33 cellular contexts compared by ENCODE assay signal in the genomic region with DNA sequence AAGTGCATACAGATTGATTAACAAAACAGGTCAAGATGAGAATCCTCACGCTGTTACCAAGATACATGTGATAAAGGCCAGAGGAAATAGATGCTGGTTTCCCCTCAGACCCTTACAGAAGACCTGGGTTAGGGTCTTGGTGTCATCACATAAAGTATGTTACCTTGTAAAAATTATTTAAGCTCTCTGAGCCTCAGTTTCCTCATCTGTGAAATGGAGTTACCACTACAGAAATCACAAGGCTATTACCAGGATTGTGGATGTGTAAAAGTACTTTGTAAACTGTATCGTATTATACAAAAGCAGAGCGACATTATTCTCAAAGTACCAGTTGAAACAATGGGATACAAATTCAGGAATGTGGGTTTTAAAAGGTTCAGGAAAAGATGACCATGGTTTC.
"Had no signal": no experiment of that assay in that cellular context is flagged by ENCODE, and none has a peak within 500 bp of the region (broad histone marks: within the 10 kb centered on the region; RNA-seq: fewer than 3 reads in every experiment).

No MANE protein-coding gene starts in this region.

- H3K4me1 Mint-ChIP-seq: activated B cell treated with CpG ODN at 0.5 μM for 24 hours; activated naive CD4-positive, alpha-beta T cell treated with anti-CD3 and anti-CD28 coated beads, Interleukin-2, amount 10 ng/mL, durations not matched to agents 7 days and 5 days; activated T-helper 17 cell treated with anti-CD3 and anti-CD28 coated beads, Interleukin-2, amount 50 U/mL, for 72 hours had no signal

- H3K4me3 ChIP-seq: ascending aorta, esophagus muscularis mucosa, gastrocnemius medialis, heart left ventricle had no signal

- H3K9me3 ChIP-seq: ascending aorta, esophagus muscularis mucosa, gastrocnemius medialis, heart left ventricle had no signal

- H3K36me3 ChIP-seq: ascending aorta, brain microvascular endothelial cell had no signal

- H3K27me3 ChIP-seq: ascending aorta, brain microvascular endothelial cell, esophagus muscularis mucosa, foreskin keratinocyte, gastrocnemius medialis, heart left ventricle had no signal

- H3K4me3 Mint-ChIP-seq: activated B cell treated with CpG ODN at 0.5 μM for 24 hours; activated CD8-positive, alpha-beta T cell treated with anti-CD3 and anti-CD28 coated beads for 36 hours; activated naive CD4-positive, alpha-beta T cell treated with anti-CD3 and anti-CD28 coated beads, Interleukin-2, amount 10 ng/mL, durations not matched to agents 7 days and 5 days; activated naive CD8-positive, alpha-beta T cell treated with anti-CD3 and anti-CD28 coated beads, Interleukin-2, amount 10 ng/mL, durations not matched to agents 7 days and 5 days; activated T-cell treated with anti-CD3 and anti-CD28 coated beads, Interleukin-2, amount 50 U/mL, for 4 hours; activated T-helper 17 cell treated with anti-CD3 and anti-CD28 coated beads, Interleukin-2, amount 50 U/mL, for 72 hours; effector memory CD8-positive, alpha-beta T cell; T-helper 17 cell; T-helper 2 cell treated with Interferon-gamma antibody and Interleukin-4, amounts not matched to agents 5 μg/mL and 100 μg/mL, for 36 hours had no signal

- H3K27ac ChIP-seq: brain microvascular endothelial cell, foreskin keratinocyte, WERI-Rb-1 had no signal

- H3K9me3 Mint-ChIP-seq: activated B cell treated with CpG ODN at 0.5 μM for 24 hours; activated CD8-positive, alpha-beta T cell treated with anti-CD3 and anti-CD28 coated beads for 36 hours; activated naive CD4-positive, alpha-beta T cell treated with anti-CD3 and anti-CD28 coated beads, Interleukin-2, amount 10 ng/mL, durations not matched to agents 7 days and 5 days; activated naive CD4-positive, alpha-beta T cell treated with anti-CD3 and anti-CD28 coated beads, Interleukin-2, amount 50 U/mL, for 72 hours; activated naive CD8-positive, alpha-beta T cell treated with anti-CD3 and anti-CD28 coated beads, Interleukin-2, amount 10 ng/mL, durations not matched to agents 7 days and 5 days; activated T-cell treated with anti-CD3 and anti-CD28 coated beads, Interleukin-2, amount 50 U/mL, for 4 hours; activated T-helper 17 cell treated with anti-CD3 and anti-CD28 coated beads, Interleukin-2, amount 50 U/mL, for 72 hours; effector memory CD8-positive, alpha-beta T cell; T-helper 2 cell treated with Interferon-gamma antibody and Interleukin-4, amounts not matched to agents 5 μg/mL and 100 μg/mL, for 36 hours had no signal

- H3K27me3 Mint-ChIP-seq: activated B cell treated with CpG ODN at 0.5 μM for 24 hours; activated T-helper 17 cell treated with anti-CD3 and anti-CD28 coated beads, Interleukin-2, amount 50 U/mL, for 72 hours had no signal

- ATAC-seq: activated CD4-positive, CD25-positive, alpha-beta regulatory T cell treated with anti-CD3 and anti-CD28 coated beads, Interleukin-2, amount 50 U/mL, for 24 hours; activated CD8-positive, alpha-beta T cell treated with anti-CD3 and anti-CD28 coated beads for 36 hours; activated naive CD4-positive, alpha-beta T cell treated with anti-CD3 and anti-CD28 coated beads, Interleukin-2, amount 50 U/mL, for 72 hours; activated T-cell treated with anti-CD3 and anti-CD28 coated beads, Interleukin-2, amount 50 U/mL, for 4 hours; activated T-helper 17 cell treated with anti-CD3 and anti-CD28 coated beads, Interleukin-2, amount 50 U/mL, for 72 hours; effector memory CD8-positive, alpha-beta T cell; foreskin keratinocyte; gastrocnemius medialis; T-helper 17 cell had no signal

- FAIRE-seq: colon had no signal

- DNase-seq: activated B cell treated with CpG ODN at 0.5 μM for 24 hours; activated CD4-positive, alpha-beta T cell treated with anti-CD3 and anti-CD28 coated beads for 48 hours; activated CD4-positive, alpha-beta T cell treated with anti-CD3 and anti-CD28 coated beads, Interleukin-2, amount 50 U/mL, for 1 hour; activated CD4-positive, alpha-beta T cell treated with anti-CD3 and anti-CD28 coated beads, Interleukin-2, amount 50 U/mL, for 48 hours; activated CD8-positive, alpha-beta memory T cell treated with anti-CD3 and anti-CD28 coated beads for 24 hours; activated CD8-positive, alpha-beta T cell treated with anti-CD3 and anti-CD28 coated beads for 36 hours; activated effector memory CD4-positive, alpha-beta T cell treated with Interleukin-2 at 50 U/mL for 16 hours; activated gamma-delta T cell treated with Interleukin-2 at 50 U/mL for 16 hours; activated naive CD4-positive, alpha-beta T cell treated with anti-CD3 and anti-CD28 coated beads, Interleukin-2, amount 10 ng/mL, durations not matched to agents 7 days and 5 days; activated naive CD8-positive, alpha-beta T cell treated with anti-CD3 and anti-CD28 coated beads, Interleukin-2, amount 10 ng/mL, durations not matched to agents 7 days and 5 days; activated T-cell treated with anti-CD3 and anti-CD28 coated beads, Interleukin-2, amount 50 U/mL, for 4 hours; brain microvascular endothelial cell; caudate nucleus; cortex of kidney; dermis blood vessel endothelial cell; effector CD4-positive, alpha-beta T cell; effector memory CD8-positive, alpha-beta T cell; erythroblast; foreskin keratinocyte; gastrocnemius medialis; glutamatergic neuron; heart left ventricle; T-helper 1 cell; T-helper 17 cell; T1000; WERI-Rb-1 had no signal

- H3K36me3 Mint-ChIP-seq: activated naive CD4-positive, alpha-beta T cell treated with anti-CD3 and anti-CD28 coated beads, Interleukin-2, amount 10 ng/mL, durations not matched to agents 7 days and 5 days had no signal

- H3K27ac Mint-ChIP-seq: activated B cell treated with CpG ODN at 0.5 μM for 24 hours; activated CD8-positive, alpha-beta T cell treated with anti-CD3 and anti-CD28 coated beads for 36 hours; activated naive CD4-positive, alpha-beta T cell treated with anti-CD3 and anti-CD28 coated beads, Interleukin-2, amount 10 ng/mL, durations not matched to agents 7 days and 5 days; activated naive CD4-positive, alpha-beta T cell treated with anti-CD3 and anti-CD28 coated beads, Interleukin-2, amount 50 U/mL, for 72 hours; activated naive CD8-positive, alpha-beta T cell treated with anti-CD3 and anti-CD28 coated beads, Interleukin-2, amount 10 ng/mL, durations not matched to agents 7 days and 5 days; activated T-helper 17 cell treated with anti-CD3 and anti-CD28 coated beads, Interleukin-2, amount 50 U/mL, for 72 hours; effector memory CD8-positive, alpha-beta T cell; T-helper 17 cell; T-helper 2 cell treated with Interferon-gamma antibody and Interleukin-4, amounts not matched to agents 5 μg/mL and 100 μg/mL, for 36 hours had no signal
